Comparison of ENCODE assay signal across 17 cellular contexts in the genomic region with DNA sequence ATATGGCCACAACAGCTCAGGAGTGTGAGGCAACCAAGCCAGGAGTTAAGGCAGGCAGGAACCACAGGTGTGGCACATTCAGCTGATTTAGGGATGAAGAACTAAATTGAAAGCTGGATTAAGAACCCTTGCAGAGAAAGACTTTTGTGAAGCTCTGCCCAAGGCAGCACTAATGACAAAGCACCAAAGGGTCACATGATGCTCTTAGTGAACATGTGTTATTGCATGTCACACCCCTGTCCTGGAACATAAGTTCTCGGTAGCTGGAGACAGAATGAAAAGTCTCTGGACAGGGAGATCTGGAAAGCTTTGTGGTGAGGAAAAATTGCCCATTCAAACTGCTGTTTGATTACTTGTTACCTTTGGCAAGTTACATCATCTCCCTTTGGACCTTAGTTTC.
"Had no signal": no experiment of that assay in that cellular context is flagged by ENCODE, and none has a peak within 500 bp of the region (broad histone marks: within the 10 kb centered on the region; RNA-seq: fewer than 3 reads in every experiment).

No MANE protein-coding gene starts in this region.

- H3K9me3 Mint-ChIP-seq: activated B cell treated with CpG ODN at 0.5 μM for 24 hours; activated naive CD4-positive, alpha-beta T cell treated with anti-CD3 and anti-CD28 coated beads, Interleukin-2, amount 50 U/mL, for 24 hours; immature natural killer cell; nephron progenitor cell; type B pancreatic cell had no signal

- H3K9me3 ChIP-seq: breast epithelium, mucosa of descending colon, psoas muscle, SK-N-SH had no signal

- ATAC-seq: left cardiac atrium, mucosa of descending colon, psoas muscle, sciatic nerve had no signal

- H3K27ac ChIP-seq: breast epithelium, psoas muscle had no signal

- H3K4me3 Mint-ChIP-seq: activated B cell treated with CpG ODN at 0.5 μM for 24 hours; activated naive CD4-positive, alpha-beta T cell treated with anti-CD3 and anti-CD28 coated beads, Interleukin-2, amount 50 U/mL, for 24 hours; nephron progenitor cell; type B pancreatic cell had no signal

- H3K27ac Mint-ChIP-seq: activated B cell treated with CpG ODN at 0.5 μM for 24 hours, nephron progenitor cell, type B pancreatic cell had no signal

- H3K4me1 ChIP-seq: breast epithelium had no signal

- H3K27me3 ChIP-seq: breast epithelium, dorsolateral prefrontal cortex had no signal

- H3K27me3 Mint-ChIP-seq: activated B cell treated with CpG ODN at 0.5 μM for 24 hours; activated naive CD4-positive, alpha-beta T cell treated with anti-CD3 and anti-CD28 coated beads, Interleukin-2, amount 50 U/mL, for 24 hours; type B pancreatic cell had no signal

- H3K9ac ChIP-seq: SK-N-SH had no signal

- H3K4me3 ChIP-seq: breast epithelium, mucosa of descending colon, psoas muscle had no signal

- DNase-seq: activated B cell treated with CpG ODN at 0.5 μM for 24 hours; activated CD4-positive, alpha-beta T cell treated with anti-CD3 and anti-CD28 coated beads, Interleukin-2, amount 50 U/mL, for 1 hour; anterior cingulate cortex; dorsolateral prefrontal cortex; hypothalamus; immature natural killer cell; left cardiac atrium; mucosa of descending colon; nephron progenitor cell; psoas muscle; SK-N-SH; stimulated activated CD4-positive, alpha-beta T cell treated with anti-CD3 and anti-CD28 coated beads, Interleukin-2, amount 100 ng/mL, for 24 hours; stimulated activated naive CD4-positive, alpha-beta T cell treated with Interleukin-2 at 50 U/mL for 16 hours had no signal

- H3K4me2 ChIP-seq: SK-N-SH had no signal

- H3K36me3 ChIP-seq: breast epithelium had no signal
